In genomic region chr9:114746591-114746990, GRCh38 we compare ENCODE assay signal across 15 cellular contexts. TPM values are rescaled to one million over a fixed set of nuclear protein-coding genes. Genes with fewer than 3 reads are reported as not detected.
DNase-seq lines count a peak whose midpoint lies in the region; ATAC-seq and TF ChIP-seq lines count a peak whose summit lies in the region.
"Had no signal": no experiment of that assay in that cellular context is flagged by ENCODE, and none has a peak within 500 bp of the region (broad histone marks: within the 10 kb centered on the region; RNA-seq: fewer than 3 reads in every experiment).

No MANE protein-coding gene starts in this region.

- H2AFZ ChIP-seq in hepatocyte: no peak overlapping the region

- H3K4me1 ChIP-seq in hepatocyte (ENCODE audit: insufficient read depth): no peaks in the 10 kb centered on the region

- no peaks in the 10 kb centered on the region for H3K79me2 ChIP-seq in hepatocyte

- H3K4me2 ChIP-seq in hepatocyte: no peak overlapping the region

- no peak overlapping the region for H3K4me3 ChIP-seq in hepatocyte
- H3K4me3 ChIP-seq: coronary artery had no signal

- no peak for TF ChIP-seq CTCF in hepatocyte (IDR thresholded peaks at IDR 0.05; ENCODE audit: poor library complexity)

- no peaks in the 10 kb centered on the region for H3K36me3 ChIP-seq in hepatocyte (replicated peaks; ENCODE audit: insufficient read depth, low read depth)
- H3K36me3 ChIP-seq: brain microvascular endothelial cell had no signal

- no peak for ATAC-seq in GM18498 (IDR thresholded peaks at IDR 0.05; ENCODE audit: unreplicated experiment)
- ATAC-seq: naive thymus-derived CD4-positive, alpha-beta T cell had no signal

- DNase-seq in AG20443 (ENCODE audit: low spot score) (peak; percentile 77), GM04503 (ENCODE audit: low read depth) (peak; percentile 78), RPMI7951 (ENCODE audit: low read depth) (peak; percentile 28), hepatocyte (ENCODE audit: low spot score) (peak; percentile 28), COR-L47 (lab: John Stamatoyannopoulos, UW) (no peak), NCI-H1436 (lab: John Stamatoyannopoulos, UW) (no peak)
- DNase-seq: activated naive CD4-positive, alpha-beta T cell treated with anti-CD3 and anti-CD28 coated beads, Interleukin-2, amount 10 ng/mL, durations not matched to agents 7 days and 5 days; brain microvascular endothelial cell; mammary epithelial cell; naive thymus-derived CD4-positive, alpha-beta T cell; small intestine; stimulated activated CD4-positive, alpha-beta T cell treated with anti-CD3 and anti-CD28 coated beads, Interleukin-4, amount 100 ng/mL, for 4 hours; SW 1271 had no signal

- no peaks in the 10 kb centered on the region for H3K9me2 ChIP-seq in hepatocyte (replicated peaks; ENCODE audit: insufficient read depth)

- H3K27ac ChIP-seq in hepatocyte: peak overlapping the region; percentile 49
- H3K27ac ChIP-seq: brain microvascular endothelial cell had no signal

- H4K20me1 ChIP-seq in hepatocyte (ENCODE audit: insufficient read depth, poor library complexity, severe bottlenecking): no peaks in the 10 kb centered on the region

- no peaks in the 10 kb centered on the region for H3K9me3 ChIP-seq in hepatocyte (ENCODE audit: low read depth)

- 13% methylated on average over 2 of the region's 2 CpGs for WGBS in hepatocyte (ENCODE audit: low lambda C conversion rate, missing lambda C conversion rate)

- H3K27me3 ChIP-seq in hepatocyte: no peaks in the 10 kb centered on the region
- H3K27me3 ChIP-seq: brain microvascular endothelial cell had no signal

RNA-seq across cellular contexts. Expression of gene TNFSF15, which starts 59.2 kb away (rescaled TPM):
- total RNA-seq in RPMI7951 (2014; rRNA removed; shearing (Covaris generic)): 0.24 and 0.49 TPM in 2 replicates
- total RNA-seq in hepatocyte: 8.5 and 10.4 TPM in 2 replicates
- 3.3 and 7.1 TPM in 2 replicates for polyA plus RNA-seq in hepatocyte
- polyA plus RNA-seq: naive thymus-derived CD4-positive, alpha-beta T cell had no signal

Comparison
In these comparisons a context has a peak if more than half of its experiments do, and no peak if none do; other contexts are left out.
1. DNase-seq: peak in AG20443 (single experiment), GM04503 (single experiment), RPMI7951 (single experiment) and hepatocyte (single experiment); none in COR-L47 (single experiment) and NCI-H1436 (single experiment).